14 cellular contexts compared by ENCODE assay signal in the genomic region with DNA sequence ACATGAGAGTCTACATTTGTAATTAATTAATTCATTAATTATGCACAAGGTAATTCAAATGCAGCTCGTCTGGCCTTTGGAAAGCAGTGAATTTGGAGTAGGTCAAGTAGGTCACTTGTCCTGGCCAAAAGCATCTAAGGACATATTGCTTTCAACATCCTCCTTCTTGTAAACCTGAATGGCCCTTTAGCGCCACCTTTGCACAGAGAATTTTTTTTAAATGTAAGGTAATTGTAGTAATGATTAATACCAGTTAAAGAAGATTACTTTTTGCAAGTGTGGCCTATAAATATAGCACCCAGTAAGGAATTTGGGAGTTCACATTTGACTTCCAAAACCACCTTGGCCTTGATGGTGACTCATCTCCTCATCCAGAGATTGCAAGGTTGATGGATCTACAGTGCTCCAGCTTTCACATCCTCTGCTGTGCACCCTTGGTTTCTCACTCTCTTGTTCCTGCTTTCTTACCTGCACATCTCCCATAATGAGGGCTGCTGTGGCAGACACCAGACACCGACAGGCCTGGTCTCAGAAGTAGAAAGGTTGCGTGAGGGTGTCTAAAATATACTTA.
DNase-seq lines count a peak whose midpoint lies in the region; ATAC-seq and TF ChIP-seq lines count a peak whose summit lies in the region.
"Had no signal": no experiment of that assay in that cellular context is flagged by ENCODE, and none has a peak within 500 bp of the region (broad histone marks: within the 10 kb centered on the region; RNA-seq: fewer than 3 reads in every experiment).

No MANE protein-coding gene starts in this region.

- intact Hi-C loops in mammary epithelial cell (cut with micrococcal nuclease), result no loop called here
- intact Hi-C loops in MCF 10A (cut with micrococcal nuclease), result no loop called here
- intact Hi-C loops in esophagus muscularis mucosa (cut with DNase I), result no loop called here
- intact Hi-C loops in tibial artery (cut with DNase I; ENCODE audit: low total_unique reads), result no loop called here

- dilution Hi-C loops in mammary epithelial cell (cut with HindIII; ENCODE audit: low sequenced_read_pairs), result loop anchor here (5.0 kb wide), 1 partner anchor 44 kb away; no protein-coding TSS in a partner anchor

- no peaks in the 10 kb centered on the region for H3K79me2 ChIP-seq in mammary epithelial cell (ENCODE audit: insufficient read depth, low read length)

- 92% methylated on average over 4 of the region's 4 CpGs for WGBS in mammary epithelial cell (ENCODE audit: low coverage, missing lambda C conversion rate)
- WGBS in esophagus muscularis mucosa, result 83% methylated on average over 4 of the region's 4 CpGs

- H3K9ac ChIP-seq in mammary epithelial cell (ENCODE audit: insufficient read depth, low read length), result no peak overlapping the region

- no peak overlapping the region for H3K4me3 Mint-ChIP-seq in MCF 10A (ENCODE audit: unreplicated experiment)

- H2AFZ ChIP-seq in mammary epithelial cell (ENCODE audit: low read depth, low read length), result no peak overlapping the region

- H3K27me3 ChIP-seq in mammary epithelial cell (ENCODE audit: insufficient read depth, low read length) (no peaks in the 10 kb centered on the region), esophagus muscularis mucosa (no peaks in the 10 kb centered on the region), tibial artery (no peaks in the 10 kb centered on the region)
- H3K27me3 ChIP-seq: MG63, SJSA1 had no signal

- peaks cover under 1% of the 10 kb centered on the region for H3K4me1 Mint-ChIP-seq in MCF 10A (ENCODE audit: insufficient read depth, unreplicated experiment)

- no peak overlapping the region for H3K27ac Mint-ChIP-seq in MCF 10A (ENCODE audit: low read depth, unreplicated experiment)

- in situ Hi-C loops in mammary epithelial cell (cut with MboI; ENCODE audit: low sequenced_read_pairs in 2 of 2), result no loop called here

- H3K27me3 Mint-ChIP-seq in MCF 10A (ENCODE audit: insufficient read depth, unreplicated experiment), result no peaks in the 10 kb centered on the region

- no peaks in the 10 kb centered on the region for H3K36me3 Mint-ChIP-seq in MCF 10A (ENCODE audit: insufficient read depth, unreplicated experiment)

- no peak overlapping the region for H3K4me3 ChIP-seq in mammary epithelial cell (replicated peaks in 1 of 3; ENCODE audit: insufficient read depth in 1 of 3, low read depth in 2 of 3, low read length in 3 of 3)
- H3K4me3 ChIP-seq in esophagus muscularis mucosa, result no peak overlapping the region
- H3K4me3 ChIP-seq in tibial artery, result no peak overlapping the region
- H3K4me3 ChIP-seq: A549, MG63, SJSA1 had no signal

- no peak for TF ChIP-seq POLR2A in esophagus muscularis mucosa (IDR thresholded peaks at IDR 0.05; ENCODE audit: low read depth)

- H4K20me1 ChIP-seq in mammary epithelial cell (ENCODE audit: insufficient read depth, low read length), result no peaks in the 10 kb centered on the region

- ATAC-seq in HG02973 (IDR thresholded peaks at IDR 0.05; ENCODE audit: unreplicated experiment), result no peak
- ATAC-seq: A549 had no signal

- H3K27ac ChIP-seq in mammary epithelial cell (ENCODE audit: insufficient read depth, low read depth, low read length), result no peak overlapping the region
- no peak overlapping the region for H3K27ac ChIP-seq in esophagus muscularis mucosa (replicated peaks in 1 of 4)
- H3K27ac ChIP-seq in tibial artery, result no peak overlapping the region
- H3K27ac ChIP-seq: SJSA1 had no signal

- no peaks in the 10 kb centered on the region for H3K9me3 Mint-ChIP-seq in MCF 10A (ENCODE audit: unreplicated experiment)

- H3K36me3 ChIP-seq in mammary epithelial cell (ENCODE audit: insufficient read depth, low read length) (no peaks in the 10 kb centered on the region), esophagus muscularis mucosa (no peaks in the 10 kb centered on the region), tibial artery (no peaks in the 10 kb centered on the region)
- H3K36me3 ChIP-seq: MG63, SJSA1 had no signal

- H3K9me3 ChIP-seq in mammary epithelial cell (replicated peaks; ENCODE audit: insufficient read depth, low read length) (no peaks in the 10 kb centered on the region), esophagus muscularis mucosa (no peaks in the 10 kb centered on the region), tibial artery (no peaks in the 10 kb centered on the region)
- H3K9me3 ChIP-seq: A549, Caco-2, MG63, SJSA1 had no signal

- no peak overlapping the region for H3K4me2 ChIP-seq in mammary epithelial cell (ENCODE audit: insufficient read depth, low read depth, low read length)
- H3K4me2 ChIP-seq: A549 had no signal

- H3K4me1 ChIP-seq in mammary epithelial cell (ENCODE audit: insufficient read depth, low read length) (peaks cover 18% of the 10 kb centered on the region), esophagus muscularis mucosa (no peaks in the 10 kb centered on the region), tibial artery (no peaks in the 10 kb centered on the region)
- H3K4me1 ChIP-seq: A549, Caco-2, SJSA1 had no signal

- TF ChIP-seq EP300 in esophagus muscularis mucosa (IDR thresholded peaks at IDR 0.05), result no peak

- TF ChIP-seq CTCF in mammary epithelial cell (conservative IDR thresholded peaks at IDR 0.05 in 1 of 2, IDR thresholded peaks at IDR 0.05 in 1 of 2; ENCODE audit: extremely low read depth in 1 of 2, insufficient read depth in 1 of 2, low read depth in 1 of 2, low read length in 2 of 2) (no peak), MCF 10A (IDR thresholded peaks at IDR 0.05; ENCODE audit: unreplicated experiment) (no peak), esophagus muscularis mucosa (IDR thresholded peaks at IDR 0.05) (no peak), tibial artery (IDR thresholded peaks at IDR 0.05) (no peak)

- DNase-seq in mammary epithelial cell, result peak; percentile 61
- no peak for DNase-seq in MCF 10A (ENCODE audit: unreplicated experiment)
- peak; percentile 11 for DNase-seq in OCI-M1 (lab: John Stamatoyannopoulos, UW)
- peak; percentile 47 for DNase-seq in esophagus muscularis mucosa (ENCODE audit: extremely low spot score)
- no peak for DNase-seq in superior temporal gyrus (ENCODE audit: extremely low spot score)
- DNase-seq in activated CD4-positive, CD25-positive, alpha-beta regulatory T cell (lab: John Stamatoyannopoulos, UW), result no peak
- DNase-seq in tibial artery, result no peak
- DNase-seq: Caco-2, KG1, MG63, NCI-H1930 had no signal

- no TSS peak for BruUV-seq in mammary epithelial cell (replicated peaks; lab: Mats Ljungman, UMichigan)
- no TSS peak for BruUV-seq in MCF 10A (replicated peaks; lab: Mats Ljungman, UMichigan)

- CTCF ChIA-PET in mammary epithelial cell (lab: Charles Lee; ENCODE audit: low non-redundant PET), result no interaction called here
- CTCF ChIA-PET in MCF 10A (lab: Yijun Ruan, JAX), result interaction anchor here (1.3 to 1.6 kb wide), 2 partner anchors 15 to 64 kb away, joined by 3 to 6 read pairs; no protein-coding TSS in a partner anchor

- POLR2A ChIA-PET in MCF 10A (lab: Yijun Ruan, JAX), result no interaction called here

Comparison
In these comparisons a context has a peak if more than half of its experiments do, and no peak if none do; other contexts are left out.
1. DNase-seq: peak in mammary epithelial cell (single experiment), OCI-M1 (single experiment) and esophagus muscularis mucosa (single experiment); none in MCF 10A (single experiment), superior temporal gyrus (single experiment), activated CD4-positive, CD25-positive, alpha-beta regulatory T cell (0 of 4) and tibial artery (0 of 2).